Comparison of ENCODE assay signal across 1 cellular context in the genomic region with DNA sequence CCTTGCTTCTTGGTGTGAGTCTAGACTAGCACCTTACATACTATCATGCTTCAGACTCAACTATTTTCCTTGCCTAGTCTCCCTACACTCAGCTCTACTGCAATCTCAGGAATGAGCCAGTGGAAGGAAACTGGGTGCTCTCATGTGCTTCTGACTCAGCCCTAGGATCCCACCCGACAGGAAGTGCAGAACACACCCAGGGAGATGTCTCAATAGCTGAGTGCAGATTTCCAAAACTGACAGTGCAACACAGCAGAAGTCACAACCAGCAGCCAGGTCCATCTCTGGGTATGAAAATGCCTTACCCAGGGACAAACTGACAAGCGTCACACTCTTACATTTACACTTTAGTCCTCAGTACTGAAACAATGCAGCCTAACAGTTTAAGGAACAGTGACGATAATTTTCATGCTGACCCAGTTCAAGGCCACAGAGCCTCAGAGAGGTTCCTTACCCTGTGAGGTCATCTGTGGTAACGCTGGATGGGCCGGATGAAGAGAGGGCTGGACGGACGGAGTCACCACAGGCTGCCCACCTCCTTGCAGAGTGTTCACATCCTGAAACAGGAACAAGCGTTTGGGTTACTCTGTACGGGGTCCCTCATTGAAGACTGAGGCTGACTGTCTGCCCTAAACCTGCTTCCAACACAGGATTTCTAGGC.
TF ChIP-seq lines count a peak whose summit lies in the region.

No MANE protein-coding gene starts in this region.

TF ChIP-seq in IMR-90, 13 proteins besides CTCF, POLR2A, EP300 and RAD21:
- no peak for TF ChIP-seq MAFK (IDR thresholded peaks at IDR 0.05; ENCODE audit: low read depth, low read length)
- TF ChIP-seq CEBPB (IDR thresholded peaks at IDR 0.05; ENCODE audit: low read depth, low read length) = peak; percentile 95
- TF ChIP-seq RCOR1 (IDR thresholded peaks at IDR 0.05; ENCODE audit: insufficient replicate concordance, low read length) = no peak
- peak; percentile 59; the same call in 1 of the 2 replicates for TF ChIP-seq BHLHE40 (IDR thresholded peaks at IDR 0.05; ENCODE audit: low read depth, low read length)
- TF ChIP-seq MXI1 (IDR thresholded peaks at IDR 0.05; ENCODE audit: borderline replicate concordance, low read depth, low read length) = peak; percentile 70
- TF ChIP-seq, protein P1, sequence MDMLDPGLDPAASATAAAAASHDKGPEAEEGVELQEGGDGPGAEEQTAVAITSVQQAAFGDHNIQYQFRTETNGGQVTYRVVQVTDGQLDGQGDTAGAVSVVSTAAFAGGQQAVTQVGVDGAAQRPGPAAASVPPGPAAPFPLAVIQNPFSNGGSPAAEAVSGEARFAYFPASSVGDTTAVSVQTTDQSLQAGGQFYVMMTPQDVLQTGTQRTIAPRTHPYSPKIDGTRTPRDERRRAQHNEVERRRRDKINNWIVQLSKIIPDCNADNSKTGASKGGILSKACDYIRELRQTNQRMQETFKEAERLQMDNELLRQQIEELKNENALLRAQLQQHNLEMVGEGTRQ (IDR thresholded peaks at IDR 0.05; ENCODE audit: low read depth, low read length) = peak; percentile 37; the same call in 1 of the 2 replicates
- no peak for TF ChIP-seq NFE2L2 (IDR thresholded peaks at IDR 0.05; ENCODE audit: low read depth, low read length)
- TF ChIP-seq FOS (IDR thresholded peaks at IDR 0.05; ENCODE audit: low read depth, low read length) = peak; percentile 56
